Comparison of ENCODE assay signal across 21 cellular contexts in genomic region chr7:50766808-50767207, GRCh38.
"Had no signal": no experiment of that assay in that cellular context is flagged by ENCODE, and none has a peak within 500 bp of the region (broad histone marks: within the 10 kb centered on the region; RNA-seq: fewer than 3 reads in every experiment).

No MANE protein-coding gene starts in this region.

- H3K4me3 ChIP-seq: dorsolateral prefrontal cortex, esophagus muscularis mucosa, lower lobe of right lung, ovary, psoas muscle, sigmoid colon, stomach, thyroid gland, vagina had no signal

- H3K4me1 ChIP-seq: thyroid gland, vagina had no signal

- H3K27me3 ChIP-seq: dorsolateral prefrontal cortex, esophagus muscularis mucosa, ovary, sigmoid colon, stomach, thyroid gland, vagina had no signal

- H3K36me3 Mint-ChIP-seq: stimulated activated effector memory CD8-positive, alpha-beta T cell treated with anti-CD3 and anti-CD28 coated beads, Interleukin-12 subunit alpha, Interleukin-12 subunit beta, amount 100 ng/mL, for 72 hours had no signal

- H3K27ac ChIP-seq: esophagus muscularis mucosa, lower lobe of right lung, ovary, psoas muscle, sigmoid colon, stomach, thyroid gland, vagina had no signal

- H3K27ac Mint-ChIP-seq: nephron progenitor cell; stimulated activated effector memory CD8-positive, alpha-beta T cell treated with anti-CD3 and anti-CD28 coated beads, Interleukin-12 subunit alpha, Interleukin-12 subunit beta, amount 100 ng/mL, for 72 hours had no signal

- H3K4me3 Mint-ChIP-seq: naive thymus-derived CD8-positive, alpha-beta T cell; nephron progenitor cell; stimulated activated effector memory CD8-positive, alpha-beta T cell treated with anti-CD3 and anti-CD28 coated beads, Interleukin-12 subunit alpha, Interleukin-12 subunit beta, amount 100 ng/mL, for 72 hours had no signal

- DNase-seq: dorsolateral prefrontal cortex; effector CD4-positive, alpha-beta T cell; left ventricle myocardium superior; lower lobe of right lung; naive thymus-derived CD8-positive, alpha-beta T cell; nephron progenitor cell; occipital lobe; ovary; posterior cingulate gyrus; psoas muscle; right cardiac atrium; sigmoid colon; stimulated activated CD4-positive, alpha-beta T cell treated with anti-CD3 and anti-CD28 coated beads, Interleukin-2, amount 100 ng/mL, for 24 hours; stimulated activated CD4-positive, alpha-beta T cell treated with anti-CD3 and anti-CD28 coated beads, Interleukin-4, amount 100 ng/mL, for 24 hours; stimulated activated naive CD4-positive, alpha-beta T cell treated with Interleukin-2 at 50 U/mL for 16 hours; stomach; thyroid gland had no signal

- H3K36me3 ChIP-seq: lower lobe of right lung, ovary, sigmoid colon, stomach, thyroid gland, vagina had no signal

- H3K9me3 Mint-ChIP-seq: stimulated activated effector memory CD8-positive, alpha-beta T cell treated with anti-CD3 and anti-CD28 coated beads, Interleukin-12 subunit alpha, Interleukin-12 subunit beta, amount 100 ng/mL, for 72 hours had no signal

- FAIRE-seq: keratinocyte had no signal

- ATAC-seq: left ventricle myocardium superior; lower lobe of right lung; naive thymus-derived CD8-positive, alpha-beta T cell; psoas muscle; right cardiac atrium had no signal

- H3K9me3 ChIP-seq: esophagus muscularis mucosa, lower lobe of right lung, ovary, psoas muscle, sigmoid colon, stomach, thyroid gland, vagina had no signal
